8 cellular contexts compared by ENCODE assay signal in the genomic region with DNA sequence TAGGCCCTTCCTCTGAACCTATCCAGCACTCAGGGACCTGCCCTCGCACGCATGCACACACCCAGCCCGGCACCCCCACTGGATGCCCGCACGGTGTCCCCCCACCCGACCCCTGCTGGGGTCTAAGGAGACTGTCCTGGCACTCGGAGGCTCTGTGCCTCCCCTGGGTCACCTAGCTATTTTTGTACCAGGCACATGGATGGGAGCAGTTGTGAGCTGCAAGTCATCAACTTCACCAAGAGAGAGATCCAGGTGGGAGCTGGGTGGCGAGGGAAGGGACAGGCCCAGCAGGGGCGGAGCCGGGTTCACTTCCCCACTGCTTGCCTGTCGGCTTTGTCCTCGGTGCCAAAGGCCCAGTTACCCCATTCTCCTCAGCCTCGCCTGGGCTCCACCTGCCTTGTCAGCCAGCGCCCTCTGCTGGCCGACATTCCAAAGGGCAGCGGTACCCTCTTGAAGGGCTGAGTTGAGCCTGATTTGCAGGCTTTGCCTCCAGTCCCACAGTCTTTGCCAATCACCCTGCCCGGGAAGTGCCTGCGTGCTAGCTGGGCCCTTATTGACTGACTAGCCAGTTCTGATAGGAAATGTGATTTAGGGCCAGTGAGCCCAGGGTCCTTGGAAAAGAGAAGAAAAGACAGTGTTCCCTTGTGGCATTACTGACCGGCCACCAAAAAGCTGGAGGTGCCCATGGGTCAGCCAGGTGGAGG. TPM values are rescaled to one million over a fixed set of nuclear protein-coding genes. Genes with fewer than 3 reads are reported as not detected.
A peak's percentile ranks its signal among the peaks of the same experiment; 100 is the strongest.
DNase-seq lines count a peak whose midpoint lies in the region; ATAC-seq and TF ChIP-seq lines count a peak whose summit lies in the region.

No MANE protein-coding gene starts in this region.

- H2BK120ac ChIP-seq in trophoblast cell (ENCODE audit: insufficient read depth, low read length, poor library complexity) = no peak overlapping the region

- no peaks in the 10 kb centered on the region for H3K27me3 ChIP-seq in trophoblast cell (ENCODE audit: insufficient read depth, low read length)
- no peaks in the 10 kb centered on the region for H3K27me3 ChIP-seq in upper lobe of right lung

- H3K4ac ChIP-seq in trophoblast cell (ENCODE audit: low read depth, low read length) = no peak overlapping the region

- H3K36me3 ChIP-seq in SK-N-MC (ENCODE audit: insufficient read depth, low read length) = no peaks in the 10 kb centered on the region
- H3K36me3 ChIP-seq in trophoblast cell (ENCODE audit: control insufficient read depth in 1 of 2, insufficient read depth in 2 of 2, low read length in 2 of 2) = no peaks in the 10 kb centered on the region
- H3K36me3 ChIP-seq in upper lobe of right lung = no peaks in the 10 kb centered on the region

- peak overlapping the region; percentile 59 for H2AFZ ChIP-seq in trophoblast cell (ENCODE audit: insufficient read depth, low read length, poor library complexity)

- H3K79me2 ChIP-seq in trophoblast cell (ENCODE audit: control insufficient read depth, insufficient read depth, low read length, poor library complexity) = no peaks in the 10 kb centered on the region

- no peaks in the 10 kb centered on the region for H3K4me1 ChIP-seq in trophoblast cell (ENCODE audit: control insufficient read depth in 1 of 2, insufficient read depth in 2 of 2, low read length in 2 of 2)
- peaks cover 3% of the 10 kb centered on the region for H3K4me1 ChIP-seq in upper lobe of right lung

- intact Hi-C loops in upper lobe of right lung (cut with DNase I) = loop anchor here (5.0 kb wide), 1 partner anchor 124 kb away; no protein-coding TSS in a partner anchor

- no peaks in the 10 kb centered on the region for H3K79me1 ChIP-seq in trophoblast cell (ENCODE audit: low read length)

- H3K4me2 ChIP-seq in trophoblast cell (ENCODE audit: low read length) = no peak overlapping the region

- no peak overlapping the region for H3K14ac ChIP-seq in trophoblast cell (ENCODE audit: low read length)

- WGBS in trophoblast cell (ENCODE audit: extremely low coverage, insufficient coverage, insufficient read length) = no CpG with 5 or more reads among the region's 19 CpGs

- ATAC-seq in HG02610 (IDR thresholded peaks at IDR 0.05; ENCODE audit: unreplicated experiment) = peak; percentile 72
- ATAC-seq in upper lobe of right lung = peak; percentile 94

- no peak overlapping the region for H3K23ac ChIP-seq in trophoblast cell (ENCODE audit: low read length)

- no peak overlapping the region for H2BK5ac ChIP-seq in trophoblast cell (ENCODE audit: low read depth, low read length, poor library complexity)

- H3K9ac ChIP-seq in SK-N-MC (ENCODE audit: insufficient read length) (no peak overlapping the region), trophoblast cell (ENCODE audit: low read length) (no peak overlapping the region)

- H2AK5ac ChIP-seq in trophoblast cell (ENCODE audit: low read length) = no peak overlapping the region

- H4K91ac ChIP-seq in trophoblast cell (ENCODE audit: low read depth, low read length) = peak overlapping the region; percentile 8

- peak overlapping the region; percentile 41 for H4K8ac ChIP-seq in trophoblast cell (ENCODE audit: low read depth, low read length)

- peak; percentile 70 for DNase-seq in GM12864 (ENCODE audit: low read depth)
- peak; percentile 76 for DNase-seq in NCI-H1092 (lab: John Stamatoyannopoulos, UW)
- DNase-seq in SK-N-MC (ENCODE audit: low read depth, low spot score) = peak; percentile 35
- peak; percentile 52 to 81 (median 68) for DNase-seq in activated naive CD4-positive, alpha-beta T cell (lab: John Stamatoyannopoulos, UW)
- DNase-seq in glomerular visceral epithelial cell (ENCODE audit: extremely low spot score) = peak; percentile 95
- peak; percentile 90 to 98 for DNase-seq in trophoblast cell
- peak; percentile 96 for DNase-seq in upper lobe of right lung

- H3K9me3 ChIP-seq in SK-N-MC (ENCODE audit: low read depth, low read length) = no peaks in the 10 kb centered on the region
- H3K9me3 ChIP-seq in trophoblast cell (ENCODE audit: insufficient read depth, low read depth, low read length) = peaks cover 3% of the 10 kb centered on the region
- no peaks in the 10 kb centered on the region for H3K9me3 ChIP-seq in upper lobe of right lung

- H3K27ac ChIP-seq in SK-N-MC = no peak overlapping the region
- no peak overlapping the region for H3K27ac ChIP-seq in trophoblast cell (ENCODE audit: low read depth, low read length)
- no peak overlapping the region for H3K27ac ChIP-seq in upper lobe of right lung

- H3K4me3 ChIP-seq in GM12864 (ENCODE audit: low read depth, low read length) = no peak overlapping the region; the same call in 1 of the 2 replicates
- H3K4me3 ChIP-seq in SK-N-MC = no peak overlapping the region
- no peak overlapping the region for H3K4me3 ChIP-seq in trophoblast cell (ENCODE audit: low read depth, low read length)
- no peak overlapping the region for H3K4me3 ChIP-seq in upper lobe of right lung

- H4K12ac ChIP-seq in trophoblast cell (ENCODE audit: low read depth, low read length) = peak overlapping the region; percentile 9

- H2BK12ac ChIP-seq in trophoblast cell (ENCODE audit: low read length) = no peak overlapping the region

- TF ChIP-seq CTCF in GM12864 (IDR thresholded peaks at IDR 0.05; ENCODE audit: low read depth, low read length, missing control alignments) (peak; percentile 98), upper lobe of right lung (IDR thresholded peaks at IDR 0.05) (peak; percentile 96)

- H3K18ac ChIP-seq in trophoblast cell (ENCODE audit: low read length) = no peak overlapping the region

RNA-seq across cellular contexts. Expression of gene NT5DC4, which starts 5.8 kb away (rescaled TPM):
- not detected in 2 replicates for polyA plus RNA-seq in trophoblast cell (2013)
- not detected for total RNA-seq in upper lobe of right lung

RNA-seq across cellular contexts. Expression of gene CKAP2L, which starts 37.8 kb away (rescaled TPM):
- polyA plus RNA-seq in trophoblast cell (2013) = 8.8 and 9.8 TPM in 2 replicates
- 0.46 TPM for total RNA-seq in upper lobe of right lung

RNA-seq across cellular contexts. Expression of gene IL1A, which starts 57.7 kb away (rescaled TPM):
- polyA plus RNA-seq in trophoblast cell (2013) = 0.05 and 0.07 TPM in 2 replicates
- total RNA-seq in upper lobe of right lung = 1.9 TPM

Comparison
In these comparisons a context has a peak if more than half of its experiments do, and no peak if none do; other contexts are left out.
1. DNase-seq: peak in every context shown above with its lines; median percentile 96 in upper lobe of right lung; 95 in glomerular visceral epithelial cell; 94 in trophoblast cell; 76 in NCI-H1092; 70 in GM12864; 68 in activated naive CD4-positive, alpha-beta T cell; 35 in SK-N-MC.